Comparison of ENCODE assay signal across 19 cellular contexts in the genomic region with DNA sequence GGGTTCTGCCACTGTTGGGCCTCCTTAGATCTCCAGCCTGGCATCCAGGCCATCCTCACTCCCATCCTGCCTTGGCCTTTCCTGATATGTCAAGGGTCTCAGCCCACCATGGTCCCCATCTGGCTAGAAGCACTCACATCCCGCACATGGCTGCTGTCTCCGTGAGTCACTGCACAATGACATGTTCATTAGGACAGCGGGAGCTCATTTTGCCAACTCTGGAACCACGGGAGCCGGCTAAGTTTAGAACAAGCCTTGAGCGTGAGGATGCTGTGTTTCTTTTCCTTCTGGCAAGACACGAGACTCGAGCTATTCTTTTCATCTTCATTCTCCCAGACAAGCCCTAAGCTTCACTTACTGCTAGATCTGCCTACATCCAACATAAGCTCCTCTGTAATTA.
DNase-seq lines count a peak whose midpoint lies in the region; ATAC-seq and TF ChIP-seq lines count a peak whose summit lies in the region.
"Had no signal": no experiment of that assay in that cellular context is flagged by ENCODE, and none has a peak within 500 bp of the region (broad histone marks: within the 10 kb centered on the region; RNA-seq: fewer than 3 reads in every experiment).

No MANE protein-coding gene starts in this region.

- POLR2A ChIA-PET in activated CD4-positive, alpha-beta memory T cell treated with anti-CD3 and anti-CD28 coated beads, Interleukin-2, amount 10 ng/mL, durations not matched to agents 7 days and 5 days (lab: Charles Lee): no interaction called here
- POLR2A ChIA-PET in HEK293T (lab: Yijun Ruan, JAX): no interaction called here

- intact Hi-C loops in posterior cingulate gyrus (cut with DNase I): no loop called here
- intact Hi-C loops in activated T-helper 1 cell treated with anti-CD3 and anti-CD28 coated beads, Interleukin-12 subunit alpha, Interleukin-12 subunit beta, Interleukin-2, Interleukin-4 antibody, amounts not matched to agents 30 ng/mL and 10 ng/mL and 1 ng/mL, durations not matched to agents 14 hours and 24 hours and 36 hours (cut with micrococcal nuclease): no loop called here

- TF ChIP-seq CTCF in chondrocyte (IDR thresholded peaks at IDR 0.05): no peak

- H3K36me3 Mint-ChIP-seq in chondrocyte (ENCODE audit: low read depth): peaks cover 6% of the 10 kb centered on the region
- H3K36me3 Mint-ChIP-seq in activated T-helper 1 cell treated with anti-CD3 and anti-CD28 coated beads, Interleukin-12 subunit alpha, Interleukin-12 subunit beta, Interleukin-2, Interleukin-4 antibody, amounts not matched to agents 30 ng/mL and 10 ng/mL and 1 ng/mL, durations not matched to agents 14 hours and 24 hours and 36 hours (ENCODE audit: low read depth): no peaks in the 10 kb centered on the region
- H3K36me3 Mint-ChIP-seq in activated CD4-positive, alpha-beta memory T cell treated with anti-CD3 and anti-CD28 coated beads, Interleukin-2, amount 10 ng/mL, durations not matched to agents 7 days and 5 days (ENCODE audit: low read depth): no peaks in the 10 kb centered on the region

- H3K4me3 Mint-ChIP-seq in chondrocyte (ENCODE audit: unreplicated experiment): no peak overlapping the region
- H3K4me3 Mint-ChIP-seq in activated T-helper 1 cell treated with anti-CD3 and anti-CD28 coated beads, Interleukin-12 subunit alpha, Interleukin-12 subunit beta, Interleukin-2, Interleukin-4 antibody, amounts not matched to agents 30 ng/mL and 10 ng/mL and 1 ng/mL, durations not matched to agents 14 hours and 24 hours and 36 hours: no peak overlapping the region
- H3K4me3 Mint-ChIP-seq in activated CD4-positive, alpha-beta memory T cell treated with anti-CD3 and anti-CD28 coated beads, Interleukin-2, amount 10 ng/mL, durations not matched to agents 7 days and 5 days: no peak overlapping the region

- DNase-seq in GM04504 (ENCODE audit: low read depth): peak; percentile 44
- peak; percentile 30 for DNase-seq in chondrocyte (ENCODE audit: low spot score)
- peak; percentile 31 for DNase-seq in left lobe of liver (ENCODE audit: low spot score)
- DNase-seq in posterior cingulate gyrus: peak in 7 of 10 donors; percentile 22 to 94 (median 55)
- DNase-seq in activated T-helper 1 cell treated with anti-CD3 and anti-CD28 coated beads, Interleukin-12 subunit alpha, Interleukin-12 subunit beta, Interleukin-2, Interleukin-4 antibody, amounts not matched to agents 30 ng/mL and 10 ng/mL and 1 ng/mL, durations not matched to agents 14 hours and 24 hours and 36 hours (ENCODE audit: low spot score): no peak
- DNase-seq in activated CD4-positive, alpha-beta memory T cell treated with anti-CD3 and anti-CD28 coated beads, Interleukin-2, amount 10 ng/mL, durations not matched to agents 7 days and 5 days: no peak
- no peak for DNase-seq in HEK293T (ENCODE audit: extremely low spot score)
- DNase-seq: AML-193; COR-L47; DMS153; IMR-90; Kasumi-1; MM.1S; NCI-H1105 treated with DMSO at 0.1 percent for 48 hours; NCI-H1694 treated with DMSO at 0.1 percent for 48 hours; NCI-H69; NK-92 treated with Interleukin-12 subunit alpha and Interleukin-12 subunit beta, amount 100 ng/mL, for 24 hours; SIG-M5 had no signal

- no peak overlapping the region for H3K27ac Mint-ChIP-seq in chondrocyte (ENCODE audit: unreplicated experiment)
- H3K27ac Mint-ChIP-seq in activated T-helper 1 cell treated with anti-CD3 and anti-CD28 coated beads, Interleukin-12 subunit alpha, Interleukin-12 subunit beta, Interleukin-2, Interleukin-4 antibody, amounts not matched to agents 30 ng/mL and 10 ng/mL and 1 ng/mL, durations not matched to agents 14 hours and 24 hours and 36 hours: no peak overlapping the region
- H3K27ac Mint-ChIP-seq in activated CD4-positive, alpha-beta memory T cell treated with anti-CD3 and anti-CD28 coated beads, Interleukin-2, amount 10 ng/mL, durations not matched to agents 7 days and 5 days: no peak overlapping the region

- CTCF ChIA-PET in activated CD4-positive, alpha-beta memory T cell treated with anti-CD3 and anti-CD28 coated beads, Interleukin-2, amount 10 ng/mL, durations not matched to agents 7 days and 5 days (lab: Charles Lee): interaction anchor here (2.0 kb wide), 1 partner anchor 8 kb away, joined by 7 read pairs; no protein-coding TSS in a partner anchor
- CTCF ChIA-PET in HEK293T (lab: Yijun Ruan, JAX): interaction anchor here (0.6 kb wide), 1 partner anchor 51 kb away, joined by 3 read pairs; no protein-coding TSS in a partner anchor

- H3K9me3 Mint-ChIP-seq in chondrocyte (ENCODE audit: low read depth): peaks cover 12% of the 10 kb centered on the region
- H3K9me3 Mint-ChIP-seq in activated T-helper 1 cell treated with anti-CD3 and anti-CD28 coated beads, Interleukin-12 subunit alpha, Interleukin-12 subunit beta, Interleukin-2, Interleukin-4 antibody, amounts not matched to agents 30 ng/mL and 10 ng/mL and 1 ng/mL, durations not matched to agents 14 hours and 24 hours and 36 hours: peaks cover 12% of the 10 kb centered on the region
- H3K9me3 Mint-ChIP-seq in activated CD4-positive, alpha-beta memory T cell treated with anti-CD3 and anti-CD28 coated beads, Interleukin-2, amount 10 ng/mL, durations not matched to agents 7 days and 5 days: peaks cover 5% of the 10 kb centered on the region

- ATAC-seq in left lobe of liver: no peak
- ATAC-seq in HG03521 (IDR thresholded peaks at IDR 0.05; ENCODE audit: unreplicated experiment): no peak

- H3K27me3 Mint-ChIP-seq in chondrocyte (ENCODE audit: low read depth): no peaks in the 10 kb centered on the region
- H3K27me3 Mint-ChIP-seq in activated T-helper 1 cell treated with anti-CD3 and anti-CD28 coated beads, Interleukin-12 subunit alpha, Interleukin-12 subunit beta, Interleukin-2, Interleukin-4 antibody, amounts not matched to agents 30 ng/mL and 10 ng/mL and 1 ng/mL, durations not matched to agents 14 hours and 24 hours and 36 hours (ENCODE audit: insufficient read depth): peaks cover 26% of the 10 kb centered on the region
- peaks cover 41% of the 10 kb centered on the region for H3K27me3 Mint-ChIP-seq in activated CD4-positive, alpha-beta memory T cell treated with anti-CD3 and anti-CD28 coated beads, Interleukin-2, amount 10 ng/mL, durations not matched to agents 7 days and 5 days

- peaks cover 9% of the 10 kb centered on the region for H3K4me1 Mint-ChIP-seq in chondrocyte (ENCODE audit: low read depth)
- H3K4me1 Mint-ChIP-seq in activated T-helper 1 cell treated with anti-CD3 and anti-CD28 coated beads, Interleukin-12 subunit alpha, Interleukin-12 subunit beta, Interleukin-2, Interleukin-4 antibody, amounts not matched to agents 30 ng/mL and 10 ng/mL and 1 ng/mL, durations not matched to agents 14 hours and 24 hours and 36 hours (ENCODE audit: low read depth): no peaks in the 10 kb centered on the region
- peaks cover 16% of the 10 kb centered on the region for H3K4me1 Mint-ChIP-seq in activated CD4-positive, alpha-beta memory T cell treated with anti-CD3 and anti-CD28 coated beads, Interleukin-2, amount 10 ng/mL, durations not matched to agents 7 days and 5 days

TF ChIP-seq in HEK293T, 16 proteins besides CTCF, POLR2A, EP300 and RAD21:
- TF ChIP-seq NFRKB (IDR thresholded peaks at IDR 0.05): no peak
- TF ChIP-seq FOXM1 (IDR thresholded peaks at IDR 0.05; ENCODE audit: borderline replicate concordance): no peak

Comparison
In these comparisons a context has a peak if more than half of its experiments do, and no peak if none do; other contexts are left out.
1. DNase-seq: peak in GM04504 (single experiment), chondrocyte (single experiment), left lobe of liver (single experiment) and posterior cingulate gyrus (7 of 10); none in activated T-helper 1 cell treated with anti-CD3 and anti-CD28 coated beads, Interleukin-12 subunit alpha, Interleukin-12 subunit beta, Interleukin-2, Interleukin-4 antibody, amounts not matched to agents 30 ng/mL and 10 ng/mL and 1 ng/mL, durations not matched to agents 14 hours and 24 hours and 36 hours (single experiment), activated CD4-positive, alpha-beta memory T cell treated with anti-CD3 and anti-CD28 coated beads, Interleukin-2, amount 10 ng/mL, durations not matched to agents 7 days and 5 days (single experiment) and HEK293T (single experiment).